11 cellular contexts compared by ENCODE assay signal in genomic region chrX:41293269-41293668, GRCh38. TPM values are rescaled to one million over a fixed set of nuclear protein-coding genes. Genes with fewer than 3 reads are reported as not detected.
DNase-seq lines count a peak whose midpoint lies in the region; ATAC-seq and TF ChIP-seq lines count a peak whose summit lies in the region.
"Had no signal": no experiment of that assay in that cellular context is flagged by ENCODE, and none has a peak within 500 bp of the region (broad histone marks: within the 10 kb centered on the region; RNA-seq: fewer than 3 reads in every experiment).

No MANE protein-coding gene starts in this region.

- no peak for TF ChIP-seq POLR2A in erythroblast (IDR thresholded peaks at IDR 0.05; ENCODE audit: low read length)

- peaks cover 0 to 25% (median 3%) of the 10 kb centered on the region in 3 donors for H3K27me3 Mint-ChIP-seq in CD14-positive monocyte (ENCODE audit: low read depth in 3 of 3)
- H3K27me3 Mint-ChIP-seq in endothelial cell (ENCODE audit: unreplicated experiment) = peaks cover 2% of the 10 kb centered on the region

- H3K9me3 Mint-ChIP-seq in CD14-positive monocyte (peaks cover 3 to 17% (median 7%) of the 10 kb centered on the region in 7 donors), endothelial cell (ENCODE audit: unreplicated experiment) (no peaks in the 10 kb centered on the region)
- H3K9me3 Mint-ChIP-seq in stimulated activated effector memory CD8-positive, alpha-beta T cell treated with anti-CD3 and anti-CD28 coated beads, Interleukin-12 subunit alpha, Interleukin-12 subunit beta, amount 100 ng/mL, for 72 hours = peaks cover 4% of the 10 kb centered on the region

- H3K27me3 ChIP-seq in GM06990 (replicated peaks; ENCODE audit: control insufficient read depth, insufficient read depth, low read length) (no peaks in the 10 kb centered on the region; the same call in 1 of the 2 replicates), OCI-LY3 (ENCODE audit: low read depth, low read length) (no peaks in the 10 kb centered on the region)
- H3K27me3 ChIP-seq: gastrocnemius medialis had no signal

- no peak for ATAC-seq in stimulated activated effector memory CD8-positive, alpha-beta T cell treated with anti-CD3 and anti-CD28 coated beads, Interleukin-12 subunit alpha, Interleukin-12 subunit beta, amount 100 ng/mL, for 72 hours
- ATAC-seq: gastrocnemius medialis had no signal

- no peak overlapping the region for H3K4me2 ChIP-seq in OCI-LY3 (ENCODE audit: low read length)

- H3K4me1 ChIP-seq in OCI-LY3 (ENCODE audit: low read length) = no peaks in the 10 kb centered on the region
- H3K4me1 ChIP-seq: gastrocnemius medialis, HAP-1 had no signal

- no peak overlapping the region for H3K9ac ChIP-seq in OCI-LY3 (ENCODE audit: low read length)

- H3K4me1 Mint-ChIP-seq in CD14-positive monocyte = peaks cover 9% of the 10 kb centered on the region
- no peaks in the 10 kb centered on the region for H3K4me1 Mint-ChIP-seq in stimulated activated effector memory CD8-positive, alpha-beta T cell treated with anti-CD3 and anti-CD28 coated beads, Interleukin-12 subunit alpha, Interleukin-12 subunit beta, amount 100 ng/mL, for 72 hours
- peaks cover 4% of the 10 kb centered on the region for H3K4me1 Mint-ChIP-seq in endothelial cell (ENCODE audit: unreplicated experiment)

- no peak overlapping the region for H3K27ac ChIP-seq in OCI-LY3 (ENCODE audit: low read length)
- H3K27ac ChIP-seq: gastrocnemius medialis had no signal

- H3K36me3 ChIP-seq in GM06990 (ENCODE audit: control insufficient read depth, insufficient read depth, low read length) = no peaks in the 10 kb centered on the region
- no peaks in the 10 kb centered on the region for H3K36me3 ChIP-seq in OCI-LY3 (replicated peaks; ENCODE audit: low read depth, low read length)
- H3K36me3 ChIP-seq: gastrocnemius medialis, HAP-1 had no signal

- TF ChIP-seq CTCF in CD14-positive monocyte (IDR thresholded peaks at IDR 0.05) = peak; percentile 36
- TF ChIP-seq CTCF in GM06990 (IDR thresholded peaks at IDR 0.05; ENCODE audit: insufficient read depth, low read length, poor library complexity, severe bottlenecking) = peak; percentile 37
- peak; percentile 57 for TF ChIP-seq CTCF in OCI-LY3 (IDR thresholded peaks at IDR 0.05; ENCODE audit: low read depth, low read length)
- no peak for TF ChIP-seq CTCF in endothelial cell (IDR thresholded peaks at IDR 0.05; ENCODE audit: unreplicated experiment)

- DNase-seq in CD14-positive monocyte (ENCODE audit: low spot score) (no peak), GM06990 (ENCODE audit: extremely low read depth, insufficient read length) (no peak), erythroblast (lab: John Stamatoyannopoulos, UW) (peak; percentile 1 to 4), NCI-H1436 (lab: John Stamatoyannopoulos, UW) (no peak), endothelial cell (ENCODE audit: low spot score) (no peak)
- DNase-seq in stimulated activated effector memory CD8-positive, alpha-beta T cell treated with anti-CD3 and anti-CD28 coated beads, Interleukin-12 subunit alpha, Interleukin-12 subunit beta, amount 100 ng/mL, for 72 hours (ENCODE audit: low spot score in 2 of 2) = no peak
- DNase-seq in effector CD4-positive, alpha-beta T cell = no peak
- DNase-seq: gastrocnemius medialis had no signal

- intact Hi-C loops in CD14-positive monocyte (cut with micrococcal nuclease) = no loop called here

- H3K79me2 ChIP-seq in OCI-LY3 (ENCODE audit: low read length) = no peaks in the 10 kb centered on the region

- H3K4me3 ChIP-seq in GM06990 (replicated peaks; ENCODE audit: low read depth, low read length) (no peak overlapping the region), OCI-LY3 (ENCODE audit: low read length) (no peak overlapping the region)
- H3K4me3 ChIP-seq: gastrocnemius medialis, HAP-1 had no signal

- no peaks in the 10 kb centered on the region for H3K36me3 Mint-ChIP-seq in CD14-positive monocyte
- no peaks in the 10 kb centered on the region for H3K36me3 Mint-ChIP-seq in stimulated activated effector memory CD8-positive, alpha-beta T cell treated with anti-CD3 and anti-CD28 coated beads, Interleukin-12 subunit alpha, Interleukin-12 subunit beta, amount 100 ng/mL, for 72 hours
- H3K36me3 Mint-ChIP-seq in endothelial cell (ENCODE audit: low read depth, unreplicated experiment) = no peaks in the 10 kb centered on the region

- peak overlapping the region in 1 of 7 donors; percentile 4 for H3K27ac Mint-ChIP-seq in CD14-positive monocyte
- no peak overlapping the region for H3K27ac Mint-ChIP-seq in stimulated activated effector memory CD8-positive, alpha-beta T cell treated with anti-CD3 and anti-CD28 coated beads, Interleukin-12 subunit alpha, Interleukin-12 subunit beta, amount 100 ng/mL, for 72 hours
- no peak overlapping the region for H3K27ac Mint-ChIP-seq in endothelial cell (ENCODE audit: unreplicated experiment)
- H3K27ac Mint-ChIP-seq: T-helper 1 cell treated with Interleukin-12 subunit alpha and Interleukin-12 subunit beta and Interleukin-4 antibody, amounts not matched to agents 30 μg/mL and 1 μg/mL, for 36 hours had no signal

- H3K4me3 Mint-ChIP-seq in CD14-positive monocyte (no peak overlapping the region), endothelial cell (ENCODE audit: unreplicated experiment) (no peak overlapping the region)
- no peak overlapping the region for H3K4me3 Mint-ChIP-seq in stimulated activated effector memory CD8-positive, alpha-beta T cell treated with anti-CD3 and anti-CD28 coated beads, Interleukin-12 subunit alpha, Interleukin-12 subunit beta, amount 100 ng/mL, for 72 hours
- H3K4me3 Mint-ChIP-seq: T-helper 1 cell treated with Interleukin-12 subunit alpha and Interleukin-12 subunit beta and Interleukin-4 antibody, amounts not matched to agents 30 μg/mL and 1 μg/mL, for 36 hours had no signal

- no peak overlapping the region for H2AFZ ChIP-seq in OCI-LY3 (ENCODE audit: low read depth, low read length)

- no peaks in the 10 kb centered on the region for H4K20me1 ChIP-seq in OCI-LY3 (ENCODE audit: insufficient read depth, low read length)

- H3K9me3 ChIP-seq in OCI-LY3 (ENCODE audit: insufficient read depth, low read length) = no peaks in the 10 kb centered on the region
- H3K9me3 ChIP-seq: gastrocnemius medialis, HAP-1 had no signal

RNA-seq across cellular contexts. Expression of gene DDX3X, which starts 40.7 kb away (rescaled TPM):
- 100 to 1,000 TPM; 200 to 280 TPM for polyA plus RNA-seq in CD14-positive monocyte
- 265 TPM for total RNA-seq in endothelial cell (ENCODE audit: unreplicated experiment)

Comparison
In these comparisons a context has a peak if more than half of its experiments do, and no peak if none do; other contexts are left out.
1. DNase-seq: peak in erythroblast (2 of 2); none in CD14-positive monocyte (single experiment), GM06990 (single experiment), stimulated activated effector memory CD8-positive, alpha-beta T cell treated with anti-CD3 and anti-CD28 coated beads, Interleukin-12 subunit alpha, Interleukin-12 subunit beta, amount 100 ng/mL, for 72 hours (0 of 2), NCI-H1436 (single experiment), effector CD4-positive, alpha-beta T cell (single experiment) and endothelial cell (single experiment).